ENCODE assay signal across 1 cellular context in genomic region chr15:92707880-92708551, GRCh38.
TF ChIP-seq lines count a peak whose summit lies in the region.

No MANE protein-coding gene starts in this region.

TF ChIP-seq in H1, 55 proteins besides CTCF, POLR2A, EP300 and RAD21:
- TF ChIP-seq ZNF274 (IDR thresholded peaks at IDR 0.05; ENCODE audit: borderline replicate concordance, extremely low read depth, low read length) = no peak
- TF ChIP-seq USF2 (IDR thresholded peaks at IDR 0.05; ENCODE audit: low read length) = no peak
- TF ChIP-seq SAP30 (IDR thresholded peaks at IDR 0.05; ENCODE audit: insufficient read depth, insufficient replicate concordance, low read length) = no peak
- no peak for TF ChIP-seq RBBP5 (IDR thresholded peaks at IDR 0.05; ENCODE audit: borderline replicate concordance, low read depth, low read length)
